8 cellular contexts compared by ENCODE assay signal in the genomic region with DNA sequence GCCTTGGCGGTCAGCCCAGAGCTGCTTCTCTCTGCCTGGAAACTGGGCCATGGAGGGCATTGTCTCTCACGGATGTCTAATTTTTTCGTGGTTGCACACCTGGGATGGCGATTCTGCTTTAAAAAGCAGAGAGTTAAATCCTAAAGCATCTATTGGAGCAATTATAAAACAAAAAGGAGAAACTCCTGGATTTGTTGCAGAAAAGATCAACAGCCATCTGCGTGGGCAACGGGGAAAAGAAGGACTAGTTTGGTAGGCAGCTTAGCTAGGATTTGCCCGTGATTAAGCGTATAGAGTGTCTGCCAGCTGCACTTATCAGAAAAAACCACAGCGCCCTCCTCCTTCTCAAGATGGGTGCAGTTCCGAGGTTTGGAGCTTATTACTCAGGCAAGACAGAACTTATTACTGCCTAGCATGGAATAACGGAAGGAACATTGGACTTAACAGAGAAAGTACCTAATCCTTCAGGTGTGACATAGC. TPM values are rescaled to one million over a fixed set of nuclear protein-coding genes. Genes with fewer than 3 reads are reported as not detected.
DNase-seq lines count a peak whose midpoint lies in the region; ATAC-seq and TF ChIP-seq lines count a peak whose summit lies in the region.

No MANE protein-coding gene starts in this region.

- H3K18ac ChIP-seq in IMR-90 (ENCODE audit: low read depth, low read length) = no peak overlapping the region

- peak overlapping the region; percentile 80 for H2BK5ac ChIP-seq in IMR-90 (ENCODE audit: low read depth, low read length, poor library complexity, severe bottlenecking)

- no peak overlapping the region for H2BK15ac ChIP-seq in IMR-90 (ENCODE audit: low read depth, low read length)

- H3K4me3 ChIP-seq in IMR-90 (ENCODE audit: insufficient read depth, low read depth, low read length) (peak overlapping the region; percentile 100), RWPE2 (ENCODE audit: severe bottlenecking) (peak overlapping the region; percentile 82), heart right ventricle (peak overlapping the region; percentile 61 to 98 (median 86))

- no TSS peak for BruUV-seq in IMR-90 (replicated peaks; lab: Mats Ljungman, UMichigan)

- peak overlapping the region; percentile 82 to 90 for H4K8ac ChIP-seq in IMR-90 (ENCODE audit: low read depth in 2 of 2, low read length in 2 of 2)

- intact Hi-C loops in IMR-90 (cut with micrococcal nuclease) (loop anchor here (10.0 kb wide), 1 partner anchor 416 kb away; no protein-coding TSS in a partner anchor), heart right ventricle (cut with DNase I) (no loop called here)

- H2AK5ac ChIP-seq in IMR-90 (ENCODE audit: low read depth, low read length) = no peak overlapping the region

- no peak for TF ChIP-seq RAD21 in IMR-90 (IDR thresholded peaks at IDR 0.05; ENCODE audit: low read length)

- peak overlapping the region; percentile 84 for H4K91ac ChIP-seq in IMR-90 (ENCODE audit: insufficient read depth, low read depth, low read length)

- peak overlapping the region; percentile 88 for H3K4ac ChIP-seq in IMR-90 (ENCODE audit: low read depth, low read length)

- TF ChIP-seq POLR2A in IMR-90 (IDR thresholded peaks at IDR 0.05; ENCODE audit: low read depth, low read length) = no peak

- peak overlapping the region; percentile 68 for H3K56ac ChIP-seq in IMR-90 (ENCODE audit: extremely low read depth, insufficient read depth, low read length)

- peak overlapping the region; percentile 99 for H2AFZ ChIP-seq in IMR-90 (replicated peaks; ENCODE audit: low read length, poor library complexity)

- H3K9ac ChIP-seq in IMR-90 (ENCODE audit: low read depth, low read length) = peak overlapping the region; percentile 69

- in situ Hi-C loops in IMR-90 (cut with MboI; ENCODE audit: low sequenced_read_pairs) = no loop called here

- peak overlapping the region; percentile 56 for H4K5ac ChIP-seq in IMR-90 (ENCODE audit: low read depth, low read length)

- H3K14ac ChIP-seq in IMR-90 (replicated peaks; ENCODE audit: low read depth, low read length) = peak overlapping the region; percentile 86

- no peaks in the 10 kb centered on the region for H3K27me3 ChIP-seq in IMR-90 (ENCODE audit: control insufficient read depth, insufficient read depth, low read length)
- H3K27me3 ChIP-seq in RWPE2 (ENCODE audit: insufficient read depth, poor library complexity, severe bottlenecking) = no peaks in the 10 kb centered on the region
- no peaks in the 10 kb centered on the region for H3K27me3 ChIP-seq in heart right ventricle

- H2BK120ac ChIP-seq in IMR-90 (ENCODE audit: low read depth, low read length) = no peak overlapping the region

- peak overlapping the region; percentile 37 for H3K4me2 ChIP-seq in IMR-90 (ENCODE audit: low read depth, low read length)

- peaks cover 0 to 27% of the 10 kb centered on the region in 2 experiments; a peak in 2 of 4 replicates for H3K79me1 ChIP-seq in IMR-90 (ENCODE audit: low read depth in 1 of 2, low read length in 2 of 2)

- 0% methylated on average over 1 of the region's 11 CpGs; no CpG with 5 or more reads in 1 of the 2 experiments for WGBS in IMR-90 (ENCODE audit: extremely low coverage in 2 of 2, insufficient read length in 1 of 2), 2 experiments
- WGBS in heart right ventricle, 2 donors = 3% methylated on average over 11 of the region's 11 CpGs

- peaks cover 2% of the 10 kb centered on the region; the same call in 1 of the 2 replicates for H3K36me3 ChIP-seq in IMR-90 (ENCODE audit: control insufficient read depth, insufficient read depth, low read length)
- H3K36me3 ChIP-seq in RWPE2 (ENCODE audit: low read depth) = peaks cover 32% of the 10 kb centered on the region
- peaks cover 0 to 17% (median 4%) of the 10 kb centered on the region in 9 donors for H3K36me3 ChIP-seq in heart right ventricle

- peak overlapping the region; percentile 78 for H3K27ac ChIP-seq in IMR-90 (ENCODE audit: insufficient read depth, low read length)
- H3K27ac ChIP-seq in RWPE2 (ENCODE audit: poor library complexity, severe bottlenecking) = peak overlapping the region; percentile 88
- peak overlapping the region; percentile 61 to 99 (median 96) for H3K27ac ChIP-seq in heart right ventricle

- TF ChIP-seq CTCF in AG09319 (IDR thresholded peaks at IDR 0.05; ENCODE audit: low read depth, low read length) (peak; percentile 38), IMR-90 (conservative IDR thresholded peaks at IDR 0.05; ENCODE audit: low read depth, low read length) (peak; percentile 26; the same call in 1 of the 2 replicates), RWPE2 (IDR thresholded peaks at IDR 0.05; ENCODE audit: poor library complexity, severe bottlenecking) (peak; percentile 57), heart right ventricle (IDR thresholded peaks at IDR 0.05) (peak in 6 of 9 donors; percentile 7 to 49 (median 40))

- peaks cover 9% of the 10 kb centered on the region; the same call in 1 of the 2 replicates for H3K9me1 ChIP-seq in IMR-90 (ENCODE audit: insufficient read depth, low read length)

- dilution Hi-C loops in IMR-90 (cut with HindIII; ENCODE audit: low sequenced_read_pairs, unreplicated experiment) = no loop called here

- H2AK9ac ChIP-seq in IMR-90 (replicated peaks; ENCODE audit: low read depth, low read length, poor library complexity) = peak overlapping the region; percentile 99

- CTCF ChIA-PET in IMR-90 (lab: Yijun Ruan, JAX) = interaction anchor here (0.8 to 1.1 kb wide), 2 partner anchors 12 to 82 kb away, joined by 3 read pairs; no protein-coding TSS in a partner anchor

- ATAC-seq in GM18858 (IDR thresholded peaks at IDR 0.05; ENCODE audit: unreplicated experiment) (peak; percentile 11), IMR-90 (ENCODE audit: low read depth) (peak; percentile 38), RWPE2 (ENCODE audit: low read depth) (peak; percentile 65), heart right ventricle (peak in 7 of 8 donors; percentile 25 to 72 (median 61))

- H3K9me3 ChIP-seq in IMR-90 (ENCODE audit: control insufficient read depth, insufficient read depth, low read length) (no peaks in the 10 kb centered on the region), RWPE2 (ENCODE audit: severe bottlenecking) (no peaks in the 10 kb centered on the region), heart right ventricle (peaks cover 0 to 13% (median 0%) of the 10 kb centered on the region in 11 donors)

- H2BK20ac ChIP-seq in IMR-90 (ENCODE audit: low read depth, low read length) = no peak overlapping the region

- DNase-seq in AG09319 (ENCODE audit: extremely low read depth, low read depth) = peak; percentile 25
- DNase-seq in IMR-90 = peak; percentile 79
- DNase-seq in RWPE2 (ENCODE audit: low spot score) = no peak
- DNase-seq in amygdala (lab: John Stamatoyannopoulos, UW) = peak in 31 of 56 donors; percentile 5 to 70 (median 29)
- DNase-seq in heart right ventricle = peak in 1 of 2 donors; percentile 33
- peak; percentile 64 for DNase-seq in pons (ENCODE audit: low spot score)
- DNase-seq in activated CD4-positive, CD25-positive, alpha-beta regulatory T cell treated with anti-CD3 and anti-CD28 coated beads, Interleukin-2, amount 50 U/mL, for 72 hours = no peak

- peaks cover 17% of the 10 kb centered on the region; the same call in 1 of the 2 replicates for H4K20me1 ChIP-seq in IMR-90 (ENCODE audit: insufficient read depth, low read length)

- H3K23ac ChIP-seq in IMR-90 (ENCODE audit: low read depth, low read length) = peak overlapping the region; percentile 11

- POLR2A ChIA-PET in IMR-90 (lab: Charles Lee; ENCODE audit: unreplicated experiment) = no interaction called here

- H3K4me1 ChIP-seq in IMR-90 (ENCODE audit: control insufficient read depth, insufficient read depth, low read length) = peaks cover 2% of the 10 kb centered on the region; the same call in 1 of the 2 replicates
- peaks cover 3% of the 10 kb centered on the region for H3K4me1 ChIP-seq in RWPE2 (ENCODE audit: insufficient read depth, poor library complexity, severe bottlenecking)
- H3K4me1 ChIP-seq in heart right ventricle = peaks cover 0 to 38% (median 30%) of the 10 kb centered on the region in 9 donors

TF ChIP-seq in IMR-90, 13 proteins besides CTCF, POLR2A, EP300 and RAD21 (continues in another document):
- TF ChIP-seq NFE2L2 (IDR thresholded peaks at IDR 0.05; ENCODE audit: low read depth, low read length) = no peak
- no peak for TF ChIP-seq MXI1 (IDR thresholded peaks at IDR 0.05; ENCODE audit: borderline replicate concordance, low read depth, low read length)
- TF ChIP-seq BHLHE40 (IDR thresholded peaks at IDR 0.05; ENCODE audit: low read depth, low read length) = no peak
- no peak for TF ChIP-seq RFX5 (IDR thresholded peaks at IDR 0.05; ENCODE audit: low read depth, low read length)
- TF ChIP-seq CEBPB (IDR thresholded peaks at IDR 0.05; ENCODE audit: low read depth, low read length) = no peak
- no peak for TF ChIP-seq MAZ (IDR thresholded peaks at IDR 0.05; ENCODE audit: borderline replicate concordance, low read depth, low read length)
- TF ChIP-seq ELK1 (IDR thresholded peaks at IDR 0.05; ENCODE audit: borderline replicate concordance, low read depth, low read length) = no peak
- no peak for TF ChIP-seq FOS (IDR thresholded peaks at IDR 0.05; ENCODE audit: low read depth, low read length)

RNA-seq across cellular contexts. Expression of gene SLC25A24, which starts 0.5 kb away (rescaled TPM):
- total RNA-seq in IMR-90 (2012; rRNA removed) (20.4 and 45.3 TPM in 2 replicates), heart right ventricle (10 to 100 TPM; 10.7 to 21.5 (median 13.9) TPM)
- polyA plus RNA-seq in IMR-90 (2012; rRNA removed) (14.5 and 19.4 TPM in 2 replicates), heart right ventricle (1 to 10 TPM; 6.3 to 9.8 TPM)
- 3.4 and 6.4 TPM in 2 replicates for polyA plus RNA-seq in IMR-90 (2012; cell fraction: cytosol; rRNA removed)
- polyA plus RNA-seq in IMR-90 (2012; cell fraction: nucleus; rRNA removed; ENCODE audit: low replicate concordance) = 2.0 and 8.9 TPM in 2 replicates

RNA-seq across cellular contexts. Expression of gene NBPF4, which starts 43.2 kb away (rescaled TPM):
- not detected in 2 replicates for total RNA-seq in IMR-90 (2012; rRNA removed)
- polyA plus RNA-seq in IMR-90 (2012; rRNA removed) = not detected in 2 replicates
- polyA plus RNA-seq in IMR-90 (2012; cell fraction: cytosol; rRNA removed) = not detected in 2 replicates
- not detected in 2 replicates for polyA plus RNA-seq in IMR-90 (2012; cell fraction: nucleus; rRNA removed; ENCODE audit: low replicate concordance)
- total RNA-seq in heart right ventricle = not detected
- polyA plus RNA-seq in heart right ventricle = not detected

Comparison
In these comparisons a context has a peak if more than half of its experiments do, and no peak if none do; other contexts are left out.
1. DNase-seq: peak in AG09319 (single experiment), IMR-90 (single experiment), amygdala (31 of 56) and pons (single experiment); none in RWPE2 (single experiment) and activated CD4-positive, CD25-positive, alpha-beta regulatory T cell treated with anti-CD3 and anti-CD28 coated beads, Interleukin-2, amount 50 U/mL, for 72 hours (single experiment).
2. ATAC-seq: peak in every context shown above with its lines; median percentile 65 in RWPE2; 61 in heart right ventricle; 38 in IMR-90; 11 in GM18858.
3. Peak in every context shown above with its lines, with median percentiles within 50 percentile points of each other: CTCF ChIP-seq, H3K27ac ChIP-seq and H3K4me3 ChIP-seq.